In genomic region chr1:211515090-211516023, GRCh38 we compare ENCODE assay signal across 1 cellular context.
TF ChIP-seq lines count a peak whose summit lies in the region.

No MANE protein-coding gene starts in this region.

TF ChIP-seq in HepG2, 621 proteins besides CTCF, POLR2A, EP300 and RAD21 (continued from another document and continues in another):
- TF ChIP-seq RFX1 (IDR thresholded peaks at IDR 0.05) (no peak), ZBTB38 (CRISPR knock-in tag; IDR thresholded peaks at IDR 0.05) (peak; percentile 75), GABPA (IDR thresholded peaks at IDR 0.05; ENCODE audit: low read depth, low read length) (no peak), GABPA (CRISPR knock-in tag; IDR thresholded peaks at IDR 0.05; ENCODE audit: low read depth) (no peak), ZFP82 (CRISPR knock-in tag; IDR thresholded peaks at IDR 0.05; ENCODE audit: borderline replicate concordance) (no peak), LBX2 (CRISPR knock-in tag; IDR thresholded peaks at IDR 0.05; ENCODE audit: borderline replicate concordance) (peak; percentile 68; the same call in 1 of the 2 replicates), SNRNP70 (IDR thresholded peaks at IDR 0.05; ENCODE audit: low read depth, low read length) (no peak), ETV6 (CRISPR knock-in tag; conservative IDR thresholded peaks at IDR 0.05) (no peak; the same call in 1 of the 2 replicates), HOMEZ (CRISPR knock-in tag; IDR thresholded peaks at IDR 0.05; ENCODE audit: low read depth) (peak; percentile 61; the same call in 1 of the 2 replicates), U2AF1 (optimal IDR thresholded peaks at IDR 0.05; ENCODE audit: low read depth, low read length) (no peak), ZNF367 (CRISPR knock-in tag; IDR thresholded peaks at IDR 0.05; ENCODE audit: borderline replicate concordance) (no peak), HCFC1 (IDR thresholded peaks at IDR 0.05; ENCODE audit: low read depth, low read length) (no peak), TOE1 (CRISPR knock-in tag; IDR thresholded peaks at IDR 0.05) (0 out of 2 replicates have a peak, but pooled peaks have one; percentile 32), MED8 (CRISPR knock-in tag; IDR thresholded peaks at IDR 0.05; ENCODE audit: insufficient replicate concordance) (no peak), ZBTB40 (IDR thresholded peaks at IDR 0.05) (no peak), ZBTB40 (CRISPR knock-in tag; IDR thresholded peaks at IDR 0.05) (no peak; the same call in 1 of the 2 replicates), MAZ (IDR thresholded peaks at IDR 0.05; ENCODE audit: borderline replicate concordance, low read depth, low read length) (no peak), MAZ (CRISPR knock-in tag; IDR thresholded peaks at IDR 0.05; ENCODE audit: low read depth) (peak; percentile 90), KLF12 (CRISPR knock-in tag; IDR thresholded peaks at IDR 0.05; ENCODE audit: borderline replicate concordance) (peak; percentile 88; the same call in 1 of the 2 replicates), SAP130 (CRISPR knock-in tag; IDR thresholded peaks at IDR 0.05; ENCODE audit: low read depth) (peak; percentile 81), ZNF264 (CRISPR knock-in tag; IDR thresholded peaks at IDR 0.05) (0 out of 2 replicates have a peak, but pooled peaks have one; percentile 21), NBN (conservative IDR thresholded peaks at IDR 0.05) (no peak), GTF3A (CRISPR knock-in tag; conservative IDR thresholded peaks at IDR 0.05) (no peak; the same call in 1 of the 2 replicates), BRD4 (CRISPR knock-in tag; IDR thresholded peaks at IDR 0.05) (no peak), NR2F6 (IDR thresholded peaks at IDR 0.05) (peak; percentile 42; the same call in 1 of the 2 replicates), NR2F6 (CRISPR knock-in tag; IDR thresholded peaks at IDR 0.05) (no peak), ZNF263 (CRISPR knock-in tag; IDR thresholded peaks at IDR 0.05) (peak; percentile 59), ZNF577 (CRISPR knock-in tag; IDR thresholded peaks at IDR 0.05; ENCODE audit: borderline replicate concordance, low read depth) (no peak), MIER3 (CRISPR knock-in tag; IDR thresholded peaks at IDR 0.05; ENCODE audit: borderline replicate concordance) (peak; percentile 15; the same call in 1 of the 2 replicates), ZNF543 (CRISPR knock-in tag; IDR thresholded peaks at IDR 0.05) (peak; percentile 23; the same call in 1 of the 2 replicates), ZNF772 (CRISPR knock-in tag; IDR thresholded peaks at IDR 0.05) (no peak; the same call in 1 of the 2 replicates), ZNF414 (CRISPR knock-in tag; IDR thresholded peaks at IDR 0.05) (no peak), SNAPC2 (CRISPR knock-in tag; IDR thresholded peaks at IDR 0.05) (0 out of 2 replicates have a peak, but pooled peaks have one; percentile 44), FOXA3 (CRISPR knock-in tag; IDR thresholded peaks at IDR 0.05) (peak; percentile 51), RBM39 (IDR thresholded peaks at IDR 0.05; ENCODE audit: low read depth, low read length, poor library complexity, severe bottlenecking) (peak; percentile 64), KDM3A (CRISPR knock-in tag; IDR thresholded peaks at IDR 0.05; ENCODE audit: low read depth) (peak; percentile 82), HIVEP1 (CRISPR knock-in tag; IDR thresholded peaks at IDR 0.05) (0 out of 2 replicates have a peak, but pooled peaks have one; percentile 50), ZNF382 (CRISPR knock-in tag; IDR thresholded peaks at IDR 0.05; ENCODE audit: borderline replicate concordance) (no peak), ZNF563 (CRISPR knock-in tag; IDR thresholded peaks at IDR 0.05) (peak; percentile 59; the same call in 1 of the 2 replicates), RBAK (CRISPR knock-in tag; IDR thresholded peaks at IDR 0.05) (no peak), MXI1 (IDR thresholded peaks at IDR 0.05; ENCODE audit: borderline replicate concordance, low read depth, low read length) (peak; percentile 60; the same call in 1 of the 3 replicates), ZBTB7B (CRISPR knock-in tag; IDR thresholded peaks at IDR 0.05) (peak; percentile 98), ELF3 (CRISPR knock-in tag; IDR thresholded peaks at IDR 0.05) (peak; percentile 62; the same call in 1 of the 2 replicates), ZBTB37 (CRISPR knock-in tag; IDR thresholded peaks at IDR 0.05) (no peak), MNT (IDR thresholded peaks at IDR 0.05) (no peak), ARID5B (CRISPR knock-in tag; IDR thresholded peaks at IDR 0.05) (peak; percentile 71; the same call in 1 of the 2 replicates), CENPT (CRISPR knock-in tag; IDR thresholded peaks at IDR 0.05; ENCODE audit: low read depth) (no peak), RXRA (CRISPR knock-in tag; IDR thresholded peaks at IDR 0.05) (peak; percentile 57; the same call in 1 of the 2 replicates), ESRRA (CRISPR knock-in tag; IDR thresholded peaks at IDR 0.05; ENCODE audit: low read depth) (peak; percentile 53; the same call in 1 of the 2 replicates)
